ENCODE assay signal across 12 cellular contexts in the genomic region with DNA sequence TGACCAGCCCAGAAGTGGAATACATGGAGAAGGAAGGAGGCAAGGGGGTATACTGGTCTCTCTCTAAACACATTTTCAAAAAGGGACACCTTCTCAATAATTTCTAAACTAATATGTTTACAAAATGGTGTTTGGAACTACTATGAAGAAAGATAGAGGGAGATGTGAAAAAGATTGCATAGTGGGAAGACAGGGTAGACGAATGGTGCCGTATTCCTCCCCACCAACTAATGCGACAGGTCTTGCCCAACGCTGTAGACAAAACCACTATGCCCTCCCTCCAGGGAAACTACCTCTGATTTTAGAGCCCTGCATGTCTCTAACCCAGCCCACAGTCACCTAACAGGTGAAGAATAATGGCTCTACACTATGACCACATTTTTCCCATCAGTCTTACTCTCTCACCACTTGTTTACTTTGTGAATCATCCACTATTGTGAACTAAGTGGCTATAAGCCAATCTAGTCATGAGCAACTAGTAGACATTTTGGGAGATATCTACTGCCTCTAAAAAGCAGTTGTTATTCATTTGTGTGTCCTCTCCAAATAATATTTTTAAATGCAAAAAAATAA.
A peak's percentile ranks its signal among the peaks of the same experiment; 100 is the strongest.
DNase-seq lines count a peak whose midpoint lies in the region; ATAC-seq and TF ChIP-seq lines count a peak whose summit lies in the region.
"Had no signal": no experiment of that assay in that cellular context is flagged by ENCODE, and none has a peak within 500 bp of the region (broad histone marks: within the 10 kb centered on the region; RNA-seq: fewer than 3 reads in every experiment).

No MANE protein-coding gene starts in this region.

- H3K4me3 ChIP-seq in SK-N-SH (ENCODE audit: low read depth in 2 of 2, low read length in 1 of 2) = no peak overlapping the region
- no peak overlapping the region for H3K4me3 ChIP-seq in MG63
- H3K4me3 ChIP-seq: testis had no signal

- no peak for ATAC-seq in GM18519 (IDR thresholded peaks at IDR 0.05; ENCODE audit: low FRiP score, unreplicated experiment)
- no peak for ATAC-seq in GM18520 (IDR thresholded peaks at IDR 0.05; ENCODE audit: unreplicated experiment)

- H3K4me1 ChIP-seq in SK-N-SH (ENCODE audit: control insufficient read depth in 1 of 2, insufficient read depth in 2 of 2, low read depth in 1 of 2, low read length in 1 of 2) = no peaks in the 10 kb centered on the region
- H3K4me1 ChIP-seq: testis had no signal

- no peak overlapping the region for H3K27ac Mint-ChIP-seq in immature natural killer cell
- H3K27ac Mint-ChIP-seq: natural killer cell treated with Interleukin-12 subunit alpha and Interleukin-12 subunit beta and Interleukin-15 and Interleukin-18, amount 100 ng/mL, for 72 hours had no signal

- no peak overlapping the region for H2AFZ ChIP-seq in SK-N-SH (ENCODE audit: low read depth)

- H3K27ac ChIP-seq in SK-N-SH (ENCODE audit: low read depth in 2 of 2, low read length in 1 of 2) = no peak overlapping the region
- H3K27ac ChIP-seq: testis had no signal

- H3F3A ChIP-seq in SK-N-SH (replicated peaks; ENCODE audit: insufficient read depth) = no peaks in the 10 kb centered on the region

- no peak for TF ChIP-seq EP300 in SK-N-SH (IDR thresholded peaks at IDR 0.05; ENCODE audit: borderline replicate concordance in 1 of 2, low read depth in 1 of 2, low read length in 1 of 2)

- TF ChIP-seq RAD21 in SK-N-SH (IDR thresholded peaks at IDR 0.05; ENCODE audit: low read length) = no peak

- no peaks in the 10 kb centered on the region for H3K9me2 ChIP-seq in SK-N-SH

- H3K4me1 Mint-ChIP-seq in immature natural killer cell = no peaks in the 10 kb centered on the region

- H3K36me3 ChIP-seq in SK-N-SH (replicated peaks in 1 of 2; ENCODE audit: control insufficient read depth in 1 of 2, insufficient read depth in 2 of 2, low read length in 1 of 2) (no peaks in the 10 kb centered on the region), MG63 (no peaks in the 10 kb centered on the region)

- no peaks in the 10 kb centered on the region for H4K20me1 ChIP-seq in SK-N-SH (ENCODE audit: insufficient read depth)

- no peaks in the 10 kb centered on the region for H3K27me3 ChIP-seq in SK-N-SH (ENCODE audit: insufficient read depth)
- H3K27me3 ChIP-seq in MG63 = no peaks in the 10 kb centered on the region
- H3K27me3 ChIP-seq: testis had no signal

- no peak overlapping the region for H3K9ac ChIP-seq in SK-N-SH

- peaks cover 0 to 6% (median 4%) of the 10 kb centered on the region in 6 donors for H3K9me3 Mint-ChIP-seq in immature natural killer cell

- peaks cover 0 to 4% (median 0%) of the 10 kb centered on the region in 3 donors for H3K27me3 Mint-ChIP-seq in immature natural killer cell (ENCODE audit: low read depth in 3 of 3)

- no peaks in the 10 kb centered on the region for H3K9me3 ChIP-seq in SK-N-SH
- no peaks in the 10 kb centered on the region for H3K9me3 ChIP-seq in MG63
- H3K9me3 ChIP-seq: testis had no signal

- H3K4me3 Mint-ChIP-seq in immature natural killer cell = no peak overlapping the region
- H3K4me3 Mint-ChIP-seq: natural killer cell treated with Interleukin-12 subunit alpha and Interleukin-12 subunit beta and Interleukin-15 and Interleukin-18, amount 100 ng/mL, for 72 hours had no signal

- H3K36me3 Mint-ChIP-seq in immature natural killer cell = no peaks in the 10 kb centered on the region
- H3K36me3 Mint-ChIP-seq: natural killer cell treated with Interleukin-12 subunit alpha and Interleukin-12 subunit beta and Interleukin-15 and Interleukin-18, amount 100 ng/mL, for 72 hours had no signal

- no peaks in the 10 kb centered on the region for H3K79me2 ChIP-seq in SK-N-SH (ENCODE audit: insufficient read depth)

- POLR2A ChIA-PET in SK-N-SH (lab: Yijun Ruan, JAX) = no interaction called here

- DNase-seq in AG20443 (ENCODE audit: low spot score) = peak; percentile 41
- peak; percentile 53 for DNase-seq in HT-29 (ENCODE audit: low spot score)
- DNase-seq in SK-N-SH = no peak
- DNase-seq in immature natural killer cell = peak; percentile 22 to 27 (median 24)
- DNase-seq in stimulated activated naive CD4-positive, alpha-beta T cell (lab: John Stamatoyannopoulos, UW) = no peak
- DNase-seq in MG63 = no peak
- DNase-seq: activated CD4-positive, alpha-beta T cell treated with anti-CD3 and anti-CD28 coated beads for 1 hour; C1 segment of cervical spinal cord; testis had no signal

- WGBS in SK-N-SH (ENCODE audit: low lambda C conversion rate) = 77% methylated on average over 4 of the region's 4 CpGs

- CTCF ChIA-PET in SK-N-SH (lab: Yijun Ruan, JAX) = no interaction called here

- no peak for TF ChIP-seq CTCF in SK-N-SH (IDR thresholded peaks at IDR 0.05)

- no peak overlapping the region for H3K4me2 ChIP-seq in SK-N-SH

TF ChIP-seq in SK-N-SH, 30 proteins besides CTCF, POLR2A, EP300 and RAD21:
- TF ChIP-seq, protein P1, sequence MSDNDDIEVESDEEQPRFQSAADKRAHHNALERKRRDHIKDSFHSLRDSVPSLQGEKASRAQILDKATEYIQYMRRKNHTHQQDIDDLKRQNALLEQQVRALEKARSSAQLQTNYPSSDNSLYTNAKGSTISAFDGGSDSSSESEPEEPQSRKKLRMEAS (IDR thresholded peaks at IDR 0.05; ENCODE audit: low read depth) = no peak
- no peak for TF ChIP-seq TAF1 (IDR thresholded peaks at IDR 0.05; ENCODE audit: borderline replicate concordance, low read depth, low read length)
- TF ChIP-seq, protein P2, sequence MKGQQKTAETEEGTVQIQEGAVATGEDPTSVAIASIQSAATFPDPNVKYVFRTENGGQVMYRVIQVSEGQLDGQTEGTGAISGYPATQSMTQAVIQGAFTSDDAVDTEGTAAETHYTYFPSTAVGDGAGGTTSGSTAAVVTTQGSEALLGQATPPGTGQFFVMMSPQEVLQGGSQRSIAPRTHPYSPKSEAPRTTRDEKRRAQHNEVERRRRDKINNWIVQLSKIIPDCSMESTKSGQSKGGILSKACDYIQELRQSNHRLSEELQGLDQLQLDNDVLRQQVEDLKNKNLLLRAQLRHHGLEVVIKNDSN (IDR thresholded peaks at IDR 0.05; ENCODE audit: borderline replicate concordance, low read depth) = no peak
- no peak for TF ChIP-seq SIN3A (IDR thresholded peaks at IDR 0.05; ENCODE audit: borderline replicate concordance, low read depth, low read length)
- TF ChIP-seq RFX5 (IDR thresholded peaks at IDR 0.05; ENCODE audit: low read length) = no peak
- 0 out of 2 replicates have a peak, but pooled peaks have one; percentile 25 for TF ChIP-seq JUND (IDR thresholded peaks at IDR 0.05)
- peak; percentile 52; the same call in 1 of the 2 replicates for TF ChIP-seq FOSL2 (IDR thresholded peaks at IDR 0.05; ENCODE audit: borderline replicate concordance, low read depth)
- no peak for TF ChIP-seq CHD2 (IDR thresholded peaks at IDR 0.05; ENCODE audit: low read length, partially characterized antibody)
- TF ChIP-seq, protein P3, sequence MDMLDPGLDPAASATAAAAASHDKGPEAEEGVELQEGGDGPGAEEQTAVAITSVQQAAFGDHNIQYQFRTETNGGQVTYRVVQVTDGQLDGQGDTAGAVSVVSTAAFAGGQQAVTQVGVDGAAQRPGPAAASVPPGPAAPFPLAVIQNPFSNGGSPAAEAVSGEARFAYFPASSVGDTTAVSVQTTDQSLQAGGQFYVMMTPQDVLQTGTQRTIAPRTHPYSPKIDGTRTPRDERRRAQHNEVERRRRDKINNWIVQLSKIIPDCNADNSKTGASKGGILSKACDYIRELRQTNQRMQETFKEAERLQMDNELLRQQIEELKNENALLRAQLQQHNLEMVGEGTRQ (IDR thresholded peaks at IDR 0.05; ENCODE audit: borderline replicate concordance, low read depth, low read length) = no peak
- TF ChIP-seq EZH2phosphoT487 (IDR thresholded peaks at IDR 0.05; ENCODE audit: borderline replicate concordance, low read depth) = no peak
- no peak for TF ChIP-seq FOXJ3 (CRISPR knock-in tag; IDR thresholded peaks at IDR 0.05)
- no peak for TF ChIP-seq MEF2A (IDR thresholded peaks at IDR 0.05; ENCODE audit: borderline replicate concordance, low read depth)
- no peak for TF ChIP-seq FOXM1 (IDR thresholded peaks at IDR 0.05; ENCODE audit: low read depth)
- TF ChIP-seq RXRA (IDR thresholded peaks at IDR 0.05; ENCODE audit: borderline replicate concordance, low read depth) = no peak
- TF ChIP-seq MXI1 (IDR thresholded peaks at IDR 0.05; ENCODE audit: low read depth, low read length) = no peak
- no peak for TF ChIP-seq YY1 (IDR thresholded peaks at IDR 0.05; ENCODE audit: low read depth)

Comparison
In these comparisons a context has a peak if more than half of its experiments do, and no peak if none do; other contexts are left out.
1. DNase-seq: peak in AG20443 (single experiment), HT-29 (single experiment) and immature natural killer cell (3 of 3); none in SK-N-SH (single experiment), stimulated activated naive CD4-positive, alpha-beta T cell (0 of 6) and MG63 (single experiment).